In the genomic region with DNA sequence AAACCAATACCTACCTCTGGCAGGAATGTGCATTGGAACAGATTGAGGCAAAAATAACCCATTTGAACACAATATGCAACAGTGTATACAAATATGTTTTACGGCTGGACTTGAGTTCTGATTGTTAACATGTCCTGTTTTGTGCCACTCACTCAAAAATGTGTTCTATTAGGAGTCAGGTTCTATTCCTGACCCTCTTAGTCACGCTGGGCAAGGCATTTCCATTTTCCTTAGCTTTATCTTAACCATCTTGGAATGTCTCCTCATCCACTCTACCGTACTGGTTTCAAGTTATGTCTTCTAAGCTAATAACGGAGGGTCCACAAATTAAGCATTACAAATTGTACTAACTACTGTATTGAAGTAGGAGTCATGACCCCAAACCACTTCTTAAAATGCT, we compare ENCODE assay signal across 15 cellular contexts.
DNase-seq lines count a peak whose midpoint lies in the region; ATAC-seq, FAIRE-seq and TF ChIP-seq lines count a peak whose summit lies in the region.
"Had no signal": no experiment of that assay in that cellular context is flagged by ENCODE, and none has a peak within 500 bp of the region (broad histone marks: within the 10 kb centered on the region; RNA-seq: fewer than 3 reads in every experiment).

No MANE protein-coding gene starts in this region.

- H3K4me1 ChIP-seq in mesenchymal stem cell (ENCODE audit: control insufficient read depth, insufficient read depth, low read depth, low read length) (peaks cover 3% of the 10 kb centered on the region), thyroid gland (peaks cover 42 to 63% of the 10 kb centered on the region in 2 donors)
- H3K4me1 ChIP-seq: neural progenitor cell had no signal

- peaks cover 5% of the 10 kb centered on the region for H3K9me3 Mint-ChIP-seq in activated B cell treated with CpG ODN at 0.5 μM for 24 hours
- H3K9me3 Mint-ChIP-seq: neural progenitor cell had no signal

- no peak overlapping the region for H3K4me3 ChIP-seq in mesenchymal stem cell (ENCODE audit: insufficient read depth in 1 of 2, low read depth in 1 of 2, low read length in 2 of 2)
- H3K4me3 ChIP-seq in thyroid gland (replicated peaks in 1 of 3) = no peak overlapping the region
- H3K4me3 ChIP-seq: BLaER1, gastrocnemius medialis, neural progenitor cell had no signal

- no peak overlapping the region for H2BK15ac ChIP-seq in mesenchymal stem cell (ENCODE audit: low read depth, poor library complexity, severe bottlenecking)

- H2BK120ac ChIP-seq in mesenchymal stem cell (ENCODE audit: low read depth, low read length) = no peak overlapping the region

- H3K9me3 ChIP-seq in mesenchymal stem cell (ENCODE audit: control insufficient read depth, low read length) (no peaks in the 10 kb centered on the region), thyroid gland (no peaks in the 10 kb centered on the region)
- H3K9me3 ChIP-seq: gastrocnemius medialis had no signal

- 63% methylated on average over 3 of the region's 4 CpGs for WGBS in mesenchymal stem cell
- 60 to 65% methylated on average over 4 of the region's 4 CpGs for WGBS in thyroid gland, 2 donors

- peak overlapping the region; percentile 14 for H3K27ac Mint-ChIP-seq in activated B cell treated with CpG ODN at 0.5 μM for 24 hours
- H3K27ac Mint-ChIP-seq: neural progenitor cell had no signal

- no peak overlapping the region for H4K8ac ChIP-seq in mesenchymal stem cell (ENCODE audit: low read length)

- H3K4me1 Mint-ChIP-seq in activated B cell treated with CpG ODN at 0.5 μM for 24 hours = peaks cover 80% of the 10 kb centered on the region

- H3K36me3 Mint-ChIP-seq in activated B cell treated with CpG ODN at 0.5 μM for 24 hours (ENCODE audit: low read depth) = peaks cover 6% of the 10 kb centered on the region

- H3K27me3 ChIP-seq in mesenchymal stem cell (ENCODE audit: control insufficient read depth in 1 of 2, insufficient read depth in 1 of 2, low read length in 2 of 2) (no peaks in the 10 kb centered on the region), thyroid gland (no peaks in the 10 kb centered on the region)
- H3K27me3 ChIP-seq: BLaER1, gastrocnemius medialis, neural progenitor cell had no signal

- no peak overlapping the region for H3K4ac ChIP-seq in mesenchymal stem cell (ENCODE audit: low read depth in 1 of 2, low read length in 2 of 2)

- TF ChIP-seq CTCF in activated B cell treated with CpG ODN at 0.5 μM for 24 hours (IDR thresholded peaks at IDR 0.05) (no peak), thyroid gland (IDR thresholded peaks at IDR 0.05) (no peak)

- no peak overlapping the region for H2BK12ac ChIP-seq in mesenchymal stem cell (ENCODE audit: low read length in 2 of 2)

- no peak overlapping the region for H3K9ac ChIP-seq in mesenchymal stem cell (ENCODE audit: low read length)
- H3K9ac ChIP-seq: BLaER1, neural progenitor cell had no signal

- POLR2A ChIA-PET in activated B cell treated with CpG ODN at 0.5 μM for 24 hours (lab: Charles Lee) = interaction anchor here (1.9 to 3.8 kb wide), 2 partner anchors 12 to 78 kb away, joined by 7 to 27 read pairs; partner anchors contain the start of gene MAML2

- no peak overlapping the region for H3K4me3 Mint-ChIP-seq in activated B cell treated with CpG ODN at 0.5 μM for 24 hours
- H3K4me3 Mint-ChIP-seq: neural progenitor cell had no signal

- no peak for FAIRE-seq in frontal cortex (lab: Jason Lieb, UNC)

- no peak overlapping the region for H3K14ac ChIP-seq in mesenchymal stem cell (ENCODE audit: low read length in 2 of 2)

- no peak overlapping the region for H3K18ac ChIP-seq in mesenchymal stem cell (ENCODE audit: low read depth in 1 of 2, low read length in 2 of 2)

- no peak overlapping the region for H2BK5ac ChIP-seq in mesenchymal stem cell (ENCODE audit: low read depth, low read length, poor library complexity, severe bottlenecking)

- no peak for ATAC-seq in activated B cell treated with CpG ODN at 0.5 μM for 24 hours (ENCODE audit: low read depth)
- ATAC-seq: gastrocnemius medialis had no signal

- no peak overlapping the region for H2AFZ ChIP-seq in mesenchymal stem cell (ENCODE audit: low read depth, low read length)
- H2AFZ ChIP-seq: neural progenitor cell had no signal

- TF ChIP-seq POLR2A in thyroid gland (IDR thresholded peaks at IDR 0.05) (no peak), erythroblast (IDR thresholded peaks at IDR 0.05; ENCODE audit: low read length) (no peak)

- H4K91ac ChIP-seq in mesenchymal stem cell (ENCODE audit: low read length) = no peak overlapping the region

- intact Hi-C loops in activated B cell treated with CpG ODN at 0.5 μM for 24 hours (cut with micrococcal nuclease) = loop anchor here (10.0 kb wide), 1 partner anchor 1030 kb away; the partner anchor contains the start of gene SESN3
- intact Hi-C loops in thyroid gland (cut with DNase I) = no loop called here

- H3K23ac ChIP-seq in mesenchymal stem cell (ENCODE audit: low read length in 2 of 2) = no peak overlapping the region

- DNase-seq in EH (ENCODE audit: low read depth) (peak; percentile 78), activated B cell treated with CpG ODN at 0.5 μM for 24 hours (no peak), mesenchymal stem cell (peak; percentile 66), thyroid gland (no peak), NCI-H524 (lab: John Stamatoyannopoulos, UW) (no peak), erythroblast (lab: John Stamatoyannopoulos, UW) (no peak), frontal cortex (ENCODE audit: low spot score in 2 of 2) (no peak), NOMO-1 treated with dmso at 0.1 percent for 144 hours (lab: John Stamatoyannopoulos, UW; ENCODE audit: unreplicated experiment) (no peak)
- DNase-seq: cerebellar nuclear complex, gastrocnemius medialis, NCI-H187 treated with DMSO at 0.1 percent for 48 hours, NCI-H446, substantia nigra had no signal

- no peaks in the 10 kb centered on the region for H3K27me3 Mint-ChIP-seq in activated B cell treated with CpG ODN at 0.5 μM for 24 hours

- H3K27ac ChIP-seq in mesenchymal stem cell (ENCODE audit: low read length, poor library complexity, severe bottlenecking) (no peak overlapping the region), thyroid gland (peak overlapping the region; percentile 2 to 70 (median 69))
- H3K27ac ChIP-seq: BLaER1, neural progenitor cell had no signal

- CTCF ChIA-PET in activated B cell treated with CpG ODN at 0.5 μM for 24 hours (lab: Charles Lee) = interaction anchor here (0.8 kb wide), 1 partner anchor 9 kb away, joined by 3 read pairs; no protein-coding TSS in a partner anchor

- H3K36me3 ChIP-seq in mesenchymal stem cell (ENCODE audit: control insufficient read depth in 1 of 2, insufficient read depth in 2 of 2, low read depth in 1 of 2, low read length in 2 of 2) (peaks cover 0 to 5% of the 10 kb centered on the region in 2 experiments), thyroid gland (no peaks in the 10 kb centered on the region)
- H3K36me3 ChIP-seq: BLaER1, gastrocnemius medialis, neural progenitor cell had no signal

- H3K79me1 ChIP-seq in mesenchymal stem cell (replicated peaks; ENCODE audit: low read length, poor library complexity, severe bottlenecking) = peaks cover 20% of the 10 kb centered on the region

- H3K4me2 ChIP-seq in mesenchymal stem cell (ENCODE audit: low read length, poor library complexity, severe bottlenecking) = no peak overlapping the region
- H3K4me2 ChIP-seq: BLaER1, neural progenitor cell had no signal

- no peak overlapping the region for H2AK5ac ChIP-seq in mesenchymal stem cell (ENCODE audit: low read length, severe bottlenecking)

Comparison
In these comparisons a context has a peak if more than half of its experiments do, and no peak if none do; other contexts are left out.
1. DNase-seq: peak in EH (single experiment) and mesenchymal stem cell (single experiment); none in activated B cell treated with CpG ODN at 0.5 μM for 24 hours (single experiment), thyroid gland (0 of 2), NCI-H524 (0 of 2), erythroblast (0 of 2), frontal cortex (0 of 2) and NOMO-1 treated with dmso at 0.1 percent for 144 hours (single experiment).